24 cellular contexts compared by ENCODE assay signal in genomic region chr4:175034986-175035705, GRCh38.
"Had no signal": no experiment of that assay in that cellular context is flagged by ENCODE, and none has a peak within 500 bp of the region (broad histone marks: within the 10 kb centered on the region; RNA-seq: fewer than 3 reads in every experiment).

No MANE protein-coding gene starts in this region.

- H3K4me1 Mint-ChIP-seq: activated CD4-positive, alpha-beta memory T cell treated with anti-CD3 and anti-CD28 coated beads, Interleukin-2, amount 10 ng/mL, durations not matched to agents 7 days and 5 days; activated CD4-positive, alpha-beta T cell treated with anti-CD3 and anti-CD28 coated beads, Interleukin-2, amount 10 ng/mL, durations not matched to agents 24 days and 14 days; brain; naive thymus-derived CD8-positive, alpha-beta T cell had no signal

- H3K36me3 ChIP-seq: left lung, spleen, thoracic aorta, upper lobe of left lung had no signal

- H3K27me3 Mint-ChIP-seq: activated CD4-positive, alpha-beta memory T cell treated with anti-CD3 and anti-CD28 coated beads, Interleukin-2, amount 10 ng/mL, durations not matched to agents 7 days and 5 days; activated CD4-positive, alpha-beta T cell treated with anti-CD3 and anti-CD28 coated beads, Interleukin-2, amount 10 ng/mL, durations not matched to agents 24 days and 14 days; naive thymus-derived CD8-positive, alpha-beta T cell; progenitor cell of endocrine pancreas had no signal

- H3K27ac Mint-ChIP-seq: activated CD4-positive, alpha-beta memory T cell treated with anti-CD3 and anti-CD28 coated beads, Interleukin-2, amount 10 ng/mL, durations not matched to agents 7 days and 5 days; activated CD4-positive, alpha-beta T cell treated with anti-CD3 and anti-CD28 coated beads, Interleukin-2, amount 10 ng/mL, durations not matched to agents 24 days and 14 days; activated naive CD4-positive, alpha-beta T cell treated with anti-CD3 and anti-CD28 coated beads for 36 hours; activated T-cell treated with anti-CD3 and anti-CD28 coated beads, Interleukin-2, amount 50 U/mL, for 72 hours; brain; naive thymus-derived CD8-positive, alpha-beta T cell; progenitor cell of endocrine pancreas had no signal

- H3K27me3 ChIP-seq: foreskin keratinocyte, left lung, spleen, upper lobe of left lung had no signal

- H3K27ac ChIP-seq: foreskin keratinocyte, left lung, spleen, thoracic aorta, upper lobe of left lung, VCaP had no signal

- ATAC-seq: activated CD4-positive, CD25-positive, alpha-beta regulatory T cell treated with anti-CD3 and anti-CD28 coated beads, Interleukin-2, amount 50 U/mL, for 24 hours; activated T-cell treated with anti-CD3 and anti-CD28 coated beads, Interleukin-2, amount 50 U/mL, for 72 hours; foreskin keratinocyte; left lung; naive thymus-derived CD8-positive, alpha-beta T cell had no signal

- DNase-seq: activated CD4-positive, alpha-beta memory T cell treated with anti-CD3 and anti-CD28 coated beads, Interleukin-2, amount 10 ng/mL, durations not matched to agents 7 days and 5 days; activated CD4-positive, alpha-beta T cell treated with anti-CD3 and anti-CD28 coated beads, Interleukin-2, amount 10 ng/mL, durations not matched to agents 24 days and 14 days; activated effector memory CD4-positive, alpha-beta T cell treated with Interleukin-2 at 50 U/mL for 16 hours; activated naive CD4-positive, alpha-beta T cell treated with anti-CD3 and anti-CD28 coated beads for 36 hours; activated T-cell treated with anti-CD3 and anti-CD28 coated beads, Interleukin-2, amount 50 U/mL, for 72 hours; amygdala; caudate nucleus; dermis blood vessel endothelial cell; effector CD8-positive, alpha-beta T cell; erythroblast; foreskin keratinocyte; kidney glomerular epithelial cell; left lung; naive thymus-derived CD8-positive, alpha-beta T cell; spleen; stimulated activated CD4-positive, alpha-beta T cell treated with anti-CD3 and anti-CD28 coated beads, Interleukin-4, amount 100 ng/mL, for 1 hour; stimulated activated naive CD4-positive, alpha-beta T cell; upper lobe of left lung had no signal

- H3K9me3 ChIP-seq: thoracic aorta had no signal

- H3K4me3 ChIP-seq: left lung, lung, spleen, thoracic aorta, upper lobe of left lung had no signal

- H3K36me3 Mint-ChIP-seq: brain; naive thymus-derived CD8-positive, alpha-beta T cell had no signal

- H3K4me1 ChIP-seq: foreskin keratinocyte, left lung, spleen, upper lobe of left lung had no signal

- H3K4me3 Mint-ChIP-seq: activated CD4-positive, alpha-beta memory T cell treated with anti-CD3 and anti-CD28 coated beads, Interleukin-2, amount 10 ng/mL, durations not matched to agents 7 days and 5 days; activated CD4-positive, alpha-beta T cell treated with anti-CD3 and anti-CD28 coated beads, Interleukin-2, amount 10 ng/mL, durations not matched to agents 24 days and 14 days; activated naive CD4-positive, alpha-beta T cell treated with anti-CD3 and anti-CD28 coated beads for 36 hours; activated T-cell treated with anti-CD3 and anti-CD28 coated beads, Interleukin-2, amount 50 U/mL, for 72 hours; brain; naive thymus-derived CD8-positive, alpha-beta T cell had no signal
